ENCODE assay signal across 11 cellular contexts in genomic region chrX:85611926-85612325, GRCh38.
DNase-seq lines count a peak whose midpoint lies in the region; ATAC-seq and TF ChIP-seq lines count a peak whose summit lies in the region.
"Had no signal": no experiment of that assay in that cellular context is flagged by ENCODE, and none has a peak within 500 bp of the region (broad histone marks: within the 10 kb centered on the region; RNA-seq: fewer than 3 reads in every experiment).

No MANE protein-coding gene starts in this region.

- H3K9me2 ChIP-seq in GM23248 (ENCODE audit: insufficient read depth) = no peaks in the 10 kb centered on the region

- H3F3A ChIP-seq in GM23248 (ENCODE audit: insufficient read depth) = no peaks in the 10 kb centered on the region

- no peaks in the 10 kb centered on the region for H3K4me1 ChIP-seq in GM23248 (ENCODE audit: insufficient read depth)

- no peaks in the 10 kb centered on the region for H3K27me3 ChIP-seq in GM23248 (replicated peaks; ENCODE audit: insufficient read depth)

- H3K4me2 ChIP-seq in GM23248 (ENCODE audit: unreplicated experiment) = no peak overlapping the region

- DNase-seq in AG09309 (ENCODE audit: low read depth) = peak; percentile 3
- DNase-seq in GM23248 = peak; percentile 21
- DNase-seq in RPMI7951 (ENCODE audit: low read depth) = peak; percentile 0
- DNase-seq in iPS-NIHi7 (ENCODE audit: extremely low spot score) = peak; percentile 13
- DNase-seq in activated T-cell treated with anti-CD3 and anti-CD28 coated beads, Interleukin-2, amount 50 U/mL, for 1 hour = no peak
- DNase-seq in left lobe of liver (ENCODE audit: low spot score) = no peak
- no peak for DNase-seq in SKM-1 treated with dmso at 0.1 percent for 144 hours (lab: John Stamatoyannopoulos, UW; ENCODE audit: unreplicated experiment)
- DNase-seq: mucosa of descending colon had no signal

- H3K4me3 ChIP-seq in AG09309 (ENCODE audit: control insufficient read depth, low read depth, low read length) (no peak overlapping the region), GM23248 (no peak overlapping the region)
- H3K4me3 ChIP-seq: coronary artery, K562, mucosa of descending colon had no signal

- no peaks in the 10 kb centered on the region for H4K20me1 ChIP-seq in GM23248 (ENCODE audit: insufficient read depth)

- H3K27ac ChIP-seq in GM23248 = no peak overlapping the region
- H3K27ac ChIP-seq: coronary artery had no signal

- no peaks in the 10 kb centered on the region for H3K79me2 ChIP-seq in GM23248 (ENCODE audit: insufficient read depth)

- in situ Hi-C loops in GM23248 (cut with MboI) = no loop called here

- H3K9ac ChIP-seq in GM23248 = no peak overlapping the region

- no peaks in the 10 kb centered on the region for H3K9me3 ChIP-seq in GM23248 (ENCODE audit: low read depth)
- H3K9me3 ChIP-seq: mucosa of descending colon had no signal

- H2AFZ ChIP-seq in GM23248 = no peak overlapping the region

- TF ChIP-seq CTCF in AG09309 (IDR thresholded peaks at IDR 0.05; ENCODE audit: control insufficient read depth, insufficient read depth, low read depth, low read length, missing control alignments) = peak; percentile 40

- ATAC-seq in esophagus mucosa (no peak), left lobe of liver (no peak)
- ATAC-seq: K562, mucosa of descending colon had no signal

- no peaks in the 10 kb centered on the region for H3K36me3 ChIP-seq in GM23248 (ENCODE audit: low read depth)

Comparison
In these comparisons a context has a peak if more than half of its experiments do, and no peak if none do; other contexts are left out.
1. DNase-seq: peak in AG09309 (single experiment), GM23248 (single experiment), RPMI7951 (single experiment) and iPS-NIHi7 (single experiment); none in activated T-cell treated with anti-CD3 and anti-CD28 coated beads, Interleukin-2, amount 50 U/mL, for 1 hour (single experiment), left lobe of liver (single experiment) and SKM-1 treated with dmso at 0.1 percent for 144 hours (single experiment).